In genomic region chr22:37514526-37515051, GRCh38 we compare ENCODE assay signal across 28 cellular contexts. TPM values are rescaled to one million over a fixed set of nuclear protein-coding genes. Genes with fewer than 3 reads are reported as not detected.
DNase-seq lines count a peak whose midpoint lies in the region; ATAC-seq, FAIRE-seq and TF ChIP-seq lines count a peak whose summit lies in the region.
"Had no signal": no experiment of that assay in that cellular context is flagged by ENCODE, and none has a peak within 500 bp of the region (broad histone marks: within the 10 kb centered on the region; RNA-seq: fewer than 3 reads in every experiment).

No MANE protein-coding gene starts in this region.

- H3K4me3 ChIP-seq in heart right ventricle (no peak overlapping the region), kidney (ENCODE audit: low read length in 2 of 2) (no peak overlapping the region), tibial nerve (no peak overlapping the region)
- H3K4me3 ChIP-seq: dorsolateral prefrontal cortex, gastroesophageal sphincter, upper lobe of right lung had no signal

- 74 to 82% methylated on average over 15 of the region's 15 CpGs for WGBS in heart right ventricle, 2 donors
- WGBS in tibial nerve, 2 donors: 75 to 91% methylated on average over 6 to 15 of the region's 15 CpGs

- FAIRE-seq in kidney (lab: Jason Lieb, UNC): no peak
- FAIRE-seq: HTR-8/SVneo had no signal

- peak overlapping the region in 1 of 10 donors; percentile 70 for H3K27ac ChIP-seq in heart right ventricle
- H3K27ac ChIP-seq in kidney (ENCODE audit: low read depth in 2 of 2, low read length in 2 of 2): peak overlapping the region; percentile 43 to 59
- peak overlapping the region in 3 of 4 donors; percentile 68 to 86 (median 85) for H3K27ac ChIP-seq in tibial nerve
- H3K27ac ChIP-seq: dorsolateral prefrontal cortex, gastroesophageal sphincter, KMS-11, upper lobe of right lung had no signal

- CTCF ChIA-PET in activated CD4-positive, alpha-beta T cell treated with anti-CD3 and anti-CD28 coated beads, Interleukin-2, amount 10 ng/mL, durations not matched to agents 7 days and 5 days (lab: Charles Lee): no interaction called here

- peaks cover 0 to 18% (median 0%) of the 10 kb centered on the region in 9 donors for H3K36me3 ChIP-seq in heart right ventricle
- H3K36me3 ChIP-seq in kidney (ENCODE audit: control insufficient read depth in 1 of 2, insufficient read depth in 2 of 2, low read length in 2 of 2): peaks cover 6 to 9% of the 10 kb centered on the region in 2 donors
- H3K36me3 ChIP-seq in tibial nerve: peaks cover 0 to 21% (median 0%) of the 10 kb centered on the region in 3 donors
- H3K36me3 ChIP-seq: upper lobe of right lung had no signal

- peaks cover 10 to 64% (median 27%) of the 10 kb centered on the region in 9 donors for H3K4me1 ChIP-seq in heart right ventricle
- H3K4me1 ChIP-seq in kidney (ENCODE audit: control insufficient read depth in 1 of 2, insufficient read depth in 1 of 2, low read depth in 1 of 2, low read length in 2 of 2): peaks cover 27 to 33% of the 10 kb centered on the region in 2 donors
- H3K4me1 ChIP-seq in tibial nerve: peaks cover 3 to 64% (median 28%) of the 10 kb centered on the region in 4 donors

- H3K27me3 ChIP-seq in heart right ventricle (peaks cover 5 to 20% (median 10%) of the 10 kb centered on the region in 7 donors), tibial nerve (peaks cover 0 to 4% of the 10 kb centered on the region in 2 donors)
- H3K27me3 ChIP-seq: upper lobe of right lung had no signal

- TF ChIP-seq EP300 in tibial nerve (IDR thresholded peaks at IDR 0.05): peak in 1 of 2 donors; percentile 16

- no peak for TF ChIP-seq POLR2A in tibial nerve (IDR thresholded peaks at IDR 0.05)

- H3K9ac ChIP-seq in kidney (ENCODE audit: low read length in 2 of 2): peak overlapping the region in 1 of 2 donors; percentile 46
- H3K9ac ChIP-seq: KMS-11 had no signal

- H3K9me3 Mint-ChIP-seq in activated CD4-positive, alpha-beta T cell treated with anti-CD3 and anti-CD28 coated beads, Interleukin-2, amount 10 ng/mL, durations not matched to agents 7 days and 5 days: no peaks in the 10 kb centered on the region
- H3K9me3 Mint-ChIP-seq: immature natural killer cell; naive thymus-derived CD4-positive, alpha-beta T cell had no signal

- POLR2A ChIA-PET in activated CD4-positive, alpha-beta T cell treated with anti-CD3 and anti-CD28 coated beads, Interleukin-2, amount 10 ng/mL, durations not matched to agents 7 days and 5 days (lab: Charles Lee): no interaction called here

- no peak for TF ChIP-seq CTCF in heart right ventricle (IDR thresholded peaks at IDR 0.05)
- no peak for TF ChIP-seq CTCF in kidney (IDR thresholded peaks at IDR 0.05; ENCODE audit: borderline replicate concordance, extremely low read depth, insufficient read depth)
- no peak for TF ChIP-seq CTCF in tibial nerve (IDR thresholded peaks at IDR 0.05)

- H3K9me3 ChIP-seq in heart right ventricle (peaks cover 0 to 6% (median 0%) of the 10 kb centered on the region in 11 donors), kidney (ENCODE audit: control insufficient read depth in 1 of 2, low read length in 2 of 2) (no peaks in the 10 kb centered on the region), tibial nerve (no peaks in the 10 kb centered on the region)
- H3K9me3 ChIP-seq: gastroesophageal sphincter, upper lobe of right lung had no signal

- peaks cover 29% of the 10 kb centered on the region for H3K27me3 Mint-ChIP-seq in activated CD4-positive, alpha-beta T cell treated with anti-CD3 and anti-CD28 coated beads, Interleukin-2, amount 10 ng/mL, durations not matched to agents 7 days and 5 days

- peaks cover 6% of the 10 kb centered on the region for H3K4me1 Mint-ChIP-seq in activated CD4-positive, alpha-beta T cell treated with anti-CD3 and anti-CD28 coated beads, Interleukin-2, amount 10 ng/mL, durations not matched to agents 7 days and 5 days

- DNase-seq in left cardiac atrium (peak; percentile 14), heart right ventricle (no peak), NCI-H82 treated with DMSO at 0.1 percent for 48 hours (lab: John Stamatoyannopoulos, UW; ENCODE audit: unreplicated experiment) (peak; percentile 22), kidney (peak; percentile 67), tibial nerve (ENCODE audit: low spot score in 2 of 2) (no peak), MV-4-11 (lab: John Stamatoyannopoulos, UW) (no peak), T-helper 2 cell (no peak)
- DNase-seq in activated CD4-positive, alpha-beta T cell treated with anti-CD3 and anti-CD28 coated beads, Interleukin-2, amount 10 ng/mL, durations not matched to agents 7 days and 5 days: no peak
- DNase-seq: ACHN; activated CD4-positive, alpha-beta T cell treated with anti-CD3 and anti-CD28 coated beads, Interleukin-2, amount 50 U/mL, for 1 hour; activated CD8-positive, alpha-beta memory T cell treated with anti-CD3 and anti-CD28 coated beads, Interleukin-2, amount 10 ng/mL, durations not matched to agents 7 days and 5 days; activated naive CD4-positive, alpha-beta T cell; activated T-cell treated with anti-CD3 and anti-CD28 coated beads, Interleukin-2, amount 50 U/mL, for 48 hours; DMS79; dorsolateral prefrontal cortex; hippocampal formation; immature natural killer cell; midbrain; naive thymus-derived CD4-positive, alpha-beta T cell; NCI-H526; RPMI8226; upper lobe of right lung had no signal

- intact Hi-C loops in left cardiac atrium (cut with DNase I) (no loop called here), heart right ventricle (cut with DNase I) (no loop called here), kidney (cut with DNase I) (no loop called here)

- no peak overlapping the region for H3K27ac Mint-ChIP-seq in activated CD4-positive, alpha-beta T cell treated with anti-CD3 and anti-CD28 coated beads, Interleukin-2, amount 10 ng/mL, durations not matched to agents 7 days and 5 days
- H3K27ac Mint-ChIP-seq: activated CD8-positive, alpha-beta memory T cell treated with anti-CD3 and anti-CD28 coated beads, Interleukin-2, amount 10 ng/mL, durations not matched to agents 7 days and 5 days; immature natural killer cell; naive thymus-derived CD4-positive, alpha-beta T cell had no signal

- no peak for ATAC-seq in left cardiac atrium
- no peak for ATAC-seq in heart right ventricle
- ATAC-seq: activated CD8-positive, alpha-beta memory T cell treated with anti-CD3 and anti-CD28 coated beads, Interleukin-2, amount 10 ng/mL, durations not matched to agents 7 days and 5 days; gastroesophageal sphincter; naive thymus-derived CD4-positive, alpha-beta T cell; right cardiac atrium; SK-N-SH treated with all-trans-retinoic acid at 6 μM for 48 hours; upper lobe of right lung had no signal

- H3K36me3 Mint-ChIP-seq in activated CD4-positive, alpha-beta T cell treated with anti-CD3 and anti-CD28 coated beads, Interleukin-2, amount 10 ng/mL, durations not matched to agents 7 days and 5 days (ENCODE audit: low read depth): no peaks in the 10 kb centered on the region
- H3K36me3 Mint-ChIP-seq: activated CD8-positive, alpha-beta memory T cell treated with anti-CD3 and anti-CD28 coated beads, Interleukin-2, amount 10 ng/mL, durations not matched to agents 7 days and 5 days; naive thymus-derived CD4-positive, alpha-beta T cell had no signal

- no peak overlapping the region for H3K4me3 Mint-ChIP-seq in activated CD4-positive, alpha-beta T cell treated with anti-CD3 and anti-CD28 coated beads, Interleukin-2, amount 10 ng/mL, durations not matched to agents 7 days and 5 days
- H3K4me3 Mint-ChIP-seq: activated CD8-positive, alpha-beta memory T cell treated with anti-CD3 and anti-CD28 coated beads, Interleukin-2, amount 10 ng/mL, durations not matched to agents 7 days and 5 days; immature natural killer cell; naive thymus-derived CD4-positive, alpha-beta T cell had no signal

RNA-seq across cellular contexts. Expression of gene CARD10, which starts 4.6 kb away (rescaled TPM):
- total RNA-seq in left cardiac atrium: 1 to 10 TPM; 7.7 to 9.2 TPM
- 10 to 100 TPM in 3 of 10 donors, 1 to 10 TPM in 7; 7.4 to 12.9 (median 8.5) TPM for total RNA-seq in heart right ventricle
- 10 to 100 TPM; 14.0 to 14.8 TPM for polyA plus RNA-seq in heart right ventricle
- total RNA-seq in kidney: 42.3 TPM
- polyA plus RNA-seq in kidney (ENCODE audit: insufficient read depth, low read depth, low replicate concordance): 32.4 TPM
- total RNA-seq in tibial nerve: 10 to 100 TPM; 12.5 to 21.6 (median 17.0) TPM
- not detected for total RNA-seq in activated CD4-positive, alpha-beta T cell treated with anti-CD3 and anti-CD28 coated beads, Interleukin-2, amount 10 ng/mL, durations not matched to agents 7 days and 5 days

RNA-seq across cellular contexts. Expression of gene MFNG, which starts 28.4 kb away (rescaled TPM):
- 10 to 100 TPM; 14.1 to 17.4 TPM for total RNA-seq in left cardiac atrium
- total RNA-seq in heart right ventricle: 10 to 100 TPM in 4 of 10 donors, 1 to 10 TPM in 6; 5.1 to 19.4 (median 8.5) TPM
- 10 to 100 TPM in 1 of 2 donors, 1 to 10 TPM in 1; 8.9 to 15.8 TPM for polyA plus RNA-seq in heart right ventricle
- 31.1 TPM for total RNA-seq in kidney
- 9.1 TPM for polyA plus RNA-seq in kidney (ENCODE audit: insufficient read depth, low read depth, low replicate concordance)
- total RNA-seq in tibial nerve: 10 to 100 TPM; 11.7 to 24.9 (median 19.4) TPM
- 100 to 1,000 TPM; 218 to 219 TPM for total RNA-seq in activated CD4-positive, alpha-beta T cell treated with anti-CD3 and anti-CD28 coated beads, Interleukin-2, amount 10 ng/mL, durations not matched to agents 7 days and 5 days
- polyA plus RNA-seq: BJ had no signal

RNA-seq across cellular contexts. Expression of gene CDC42EP1, which starts 45.7 kb away (rescaled TPM):
- 10 to 100 TPM; 20.9 to 44.6 TPM for total RNA-seq in left cardiac atrium
- 10 to 100 TPM; 10.6 to 48.3 (median 16.2) TPM for total RNA-seq in heart right ventricle
- polyA plus RNA-seq in heart right ventricle: 10 to 100 TPM; 12.6 to 19.7 TPM
- total RNA-seq in kidney: 68.5 TPM
- polyA plus RNA-seq in kidney (ENCODE audit: insufficient read depth, low read depth, low replicate concordance): 29.5 TPM
- 10 to 100 TPM; 28.4 to 53.4 (median 33.4) TPM for total RNA-seq in tibial nerve
- under 1 TPM in 1 of 2 experiments, not detected in 1; 0.30 TPM for total RNA-seq in activated CD4-positive, alpha-beta T cell treated with anti-CD3 and anti-CD28 coated beads, Interleukin-2, amount 10 ng/mL, durations not matched to agents 7 days and 5 days
- polyA plus RNA-seq: naive thymus-derived CD4-positive, alpha-beta T cell had no signal

Comparison
In these comparisons a context has a peak if more than half of its experiments do, and no peak if none do; other contexts are left out.
1. DNase-seq: peak in left cardiac atrium (single experiment), NCI-H82 treated with DMSO at 0.1 percent for 48 hours (single experiment) and kidney (single experiment); none in heart right ventricle (0 of 2), tibial nerve (0 of 2), activated CD4-positive, alpha-beta T cell treated with anti-CD3 and anti-CD28 coated beads, Interleukin-2, amount 10 ng/mL, durations not matched to agents 7 days and 5 days (single experiment), MV-4-11 (single experiment) and T-helper 2 cell (0 of 5).
2. RNA of gene CARD10, which starts 4.6 kb away (total RNA-seq): 42.3 TPM in kidney (single experiment), 12.5 to 21.6 TPM in tibial nerve, 7.7 to 9.2 TPM in left cardiac atrium and 7.4 to 12.9 TPM in heart right ventricle; not detected in activated CD4-positive, alpha-beta T cell treated with anti-CD3 and anti-CD28 coated beads, Interleukin-2, amount 10 ng/mL, durations not matched to agents 7 days and 5 days; every median in the first group is over 4 times any median in the second.
3. RNA of gene CDC42EP1, which starts 45.7 kb away (total RNA-seq): 68.5 TPM in kidney (single experiment), 20.9 to 44.6 TPM in left cardiac atrium, 28.4 to 53.4 TPM in tibial nerve and 10.6 to 48.3 TPM in heart right ventricle; 0.30 TPM in activated CD4-positive, alpha-beta T cell treated with anti-CD3 and anti-CD28 coated beads, Interleukin-2, amount 10 ng/mL, durations not matched to agents 7 days and 5 days; every median in the first group is over 4 times any median in the second.